Comparison of ENCODE assay signal across 22 cellular contexts in genomic region chr10:7738536-7739407, GRCh38. TPM values are rescaled to one million over a fixed set of nuclear protein-coding genes. Genes with fewer than 3 reads are reported as not detected.
"Had no signal": no experiment of that assay in that cellular context is flagged by ENCODE, and none has a peak within 500 bp of the region (broad histone marks: within the 10 kb centered on the region; RNA-seq: fewer than 3 reads in every experiment).

No MANE protein-coding gene starts in this region.

- H3K27me3 Mint-ChIP-seq: activated naive CD8-positive, alpha-beta T cell treated with anti-CD3 and anti-CD28 coated beads, Interleukin-2, amount 50 U/mL, for 24 hours had no signal

- H3K4me1 ChIP-seq: breast epithelium, lower lobe of right lung, psoas muscle, spleen, stomach, testis, upper lobe of left lung had no signal

- H3K36me3 Mint-ChIP-seq: immature natural killer cell had no signal

- H3K4me1 Mint-ChIP-seq: activated naive CD8-positive, alpha-beta T cell treated with anti-CD3 and anti-CD28 coated beads, Interleukin-2, amount 50 U/mL, for 24 hours; immature natural killer cell; nephron had no signal

- H3K27me3 ChIP-seq: breast epithelium, testis, upper lobe of left lung had no signal

- H3K36me3 ChIP-seq: breast epithelium, lower lobe of right lung, spleen, stomach, upper lobe of left lung had no signal

- H3K27ac Mint-ChIP-seq: activated naive CD4-positive, alpha-beta T cell treated with anti-CD3 and anti-CD28 coated beads for 36 hours; activated naive CD8-positive, alpha-beta T cell treated with anti-CD3 and anti-CD28 coated beads, Interleukin-2, amount 50 U/mL, for 24 hours; activated T-helper 2 cell treated with anti-CD3 and anti-CD28 coated beads, Interferon-gamma antibody, Interleukin-2, Interleukin-4, amounts not matched to agents 10 μg/mL and 5 μg/mL and 100 μg/mL, durations not matched to agents 14 hours and 24 hours and 36 hours; dendritic cell treated with granulocyte-macrophage colony-stimulating factor and Interleukin-4, amounts not matched to agents 40 ng/mL and 50 ng/mL, for 4 days; immature natural killer cell; nephron had no signal

- DNase-seq: activated CD4-positive, alpha-beta T cell treated with anti-CD3 and anti-CD28 coated beads for 1 hour; activated CD4-positive, alpha-beta T cell treated with anti-CD3 and anti-CD28 coated beads, Interleukin-2, amount 50 U/mL, for 4 hours; activated naive CD4-positive, alpha-beta T cell treated with anti-CD3 and anti-CD28 coated beads for 36 hours; activated naive CD8-positive, alpha-beta T cell treated with anti-CD3 and anti-CD28 coated beads, Interleukin-2, amount 50 U/mL, for 24 hours; aorta; foreskin melanocyte; immature natural killer cell; lower lobe of right lung; psoas muscle; spleen; stomach; testis; upper lobe of left lung had no signal

- H3K4me3 ChIP-seq: breast epithelium, lower lobe of right lung, psoas muscle, spleen, stomach, testis, upper lobe of left lung had no signal

- ATAC-seq: activated naive CD8-positive, alpha-beta T cell treated with anti-CD3 and anti-CD28 coated beads, Interleukin-2, amount 50 U/mL, for 24 hours; lower lobe of right lung; sciatic nerve had no signal

- H3K27ac ChIP-seq: breast epithelium, epithelial cell of prostate, lower lobe of right lung, psoas muscle, spleen, stomach, testis, upper lobe of left lung, VCaP had no signal

- H3K9me3 Mint-ChIP-seq: activated naive CD4-positive, alpha-beta T cell treated with anti-CD3 and anti-CD28 coated beads for 36 hours; activated naive CD8-positive, alpha-beta T cell treated with anti-CD3 and anti-CD28 coated beads, Interleukin-2, amount 50 U/mL, for 24 hours; activated T-helper 2 cell treated with anti-CD3 and anti-CD28 coated beads, Interferon-gamma antibody, Interleukin-2, Interleukin-4, amounts not matched to agents 10 μg/mL and 5 μg/mL and 100 μg/mL, durations not matched to agents 14 hours and 24 hours and 36 hours; dendritic cell treated with granulocyte-macrophage colony-stimulating factor and Interleukin-4, amounts not matched to agents 40 ng/mL and 50 ng/mL, for 4 days; immature natural killer cell; nephron had no signal

- H3K4me3 Mint-ChIP-seq: activated naive CD4-positive, alpha-beta T cell treated with anti-CD3 and anti-CD28 coated beads for 36 hours; activated naive CD8-positive, alpha-beta T cell treated with anti-CD3 and anti-CD28 coated beads, Interleukin-2, amount 50 U/mL, for 24 hours; dendritic cell treated with granulocyte-macrophage colony-stimulating factor and Interleukin-4, amounts not matched to agents 40 ng/mL and 50 ng/mL, for 4 days; immature natural killer cell; nephron had no signal

RNA-seq across cellular contexts. Expression of gene ITIH2, which starts 35.7 kb away (rescaled TPM):
- total RNA-seq: activated naive CD4-positive, alpha-beta T cell treated with anti-CD3 and anti-CD28 coated beads for 36 hours; activated T-helper 2 cell treated with anti-CD3 and anti-CD28 coated beads, Interferon-gamma antibody, Interleukin-2, Interleukin-4, amounts not matched to agents 10 μg/mL and 5 μg/mL and 100 μg/mL, durations not matched to agents 14 hours and 24 hours and 36 hours; fibroblast of lung; osteoblast; sciatic nerve; spleen had no signal
- polyA plus RNA-seq: aorta, fibroblast of lung, psoas muscle, spleen had no signal
